Comparison of ENCODE assay signal across 20 cellular contexts in the genomic region with DNA sequence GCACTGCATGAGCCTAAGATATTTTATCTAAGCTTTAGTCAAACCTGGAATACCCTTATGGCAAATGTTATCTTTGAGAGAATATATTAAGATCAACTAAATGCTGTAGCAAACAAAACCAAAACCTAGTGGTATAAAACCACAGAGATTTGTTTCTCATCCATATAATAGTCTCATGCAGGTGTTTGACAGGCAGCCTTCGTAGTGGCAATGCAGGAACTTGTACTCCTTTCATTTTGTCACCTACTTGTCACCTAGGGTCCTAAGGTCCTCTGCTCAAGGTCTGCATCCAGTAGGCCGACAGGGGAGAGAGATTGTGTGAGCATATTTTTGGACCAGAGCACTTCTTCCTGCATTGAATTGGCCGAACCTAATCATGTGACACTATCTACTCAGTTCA.
A peak's percentile ranks its signal among the peaks of the same experiment; 100 is the strongest.
DNase-seq lines count a peak whose midpoint lies in the region; ATAC-seq, FAIRE-seq and TF ChIP-seq lines count a peak whose summit lies in the region.
"Had no signal": no experiment of that assay in that cellular context is flagged by ENCODE, and none has a peak within 500 bp of the region (broad histone marks: within the 10 kb centered on the region; RNA-seq: fewer than 3 reads in every experiment).

No MANE protein-coding gene starts in this region.

- H2AFZ ChIP-seq in Karpas-422 (ENCODE audit: low read length) (no peak overlapping the region), K562 (ENCODE audit: low read depth, low read length) (no peak overlapping the region)
- H2AFZ ChIP-seq: GM23248 had no signal

- in situ Hi-C loops in K562 (cut with MboI): no loop called here

- H3K36me3 ChIP-seq in Karpas-422 (ENCODE audit: insufficient read depth, low read length) (no peaks in the 10 kb centered on the region), K562 (ENCODE audit: control insufficient read depth, insufficient read depth, low read length) (no peaks in the 10 kb centered on the region)
- H3K36me3 ChIP-seq: BLaER1, Peyer's patch had no signal

- ATAC-seq in GM18868 (IDR thresholded peaks at IDR 0.05; ENCODE audit: unreplicated experiment) (peak; percentile 60), GM21717 (IDR thresholded peaks at IDR 0.05; ENCODE audit: unreplicated experiment) (peak; percentile 69), K562 (no peak)
- ATAC-seq: A549 had no signal

- peaks cover 48% of the 10 kb centered on the region for H3K4me1 ChIP-seq in Karpas-422 (ENCODE audit: low read length)
- no peaks in the 10 kb centered on the region for H3K4me1 ChIP-seq in K562 (replicated peaks in 1 of 2; ENCODE audit: control insufficient read depth in 2 of 2, insufficient read depth in 2 of 2, low read length in 2 of 2)
- H3K4me1 ChIP-seq: A549 had no signal

- 0% methylated on average over 3 of the region's 3 CpGs for WGBS in K562 (ENCODE audit: insufficient coverage, low coverage, missing lambda C conversion rate)

- H3K27me3 ChIP-seq in Karpas-422 (ENCODE audit: low read length) (no peaks in the 10 kb centered on the region), K562 (ENCODE audit: control insufficient read depth in 2 of 2, insufficient read depth in 2 of 2, low read length in 2 of 2) (no peaks in the 10 kb centered on the region)
- H3K27me3 ChIP-seq: BLaER1, Peyer's patch had no signal

- H3K9me3 ChIP-seq in Karpas-422 (ENCODE audit: low read length) (no peaks in the 10 kb centered on the region), K562 (replicated peaks; ENCODE audit: control insufficient read depth, insufficient read depth, low read depth, low read length) (no peaks in the 10 kb centered on the region; the same call in 1 of the 2 replicates)
- H3K9me3 ChIP-seq: A549, BLaER1, Peyer's patch had no signal

- no peaks in the 10 kb centered on the region for H3K79me2 ChIP-seq in Karpas-422 (ENCODE audit: low read length)
- H3K79me2 ChIP-seq in K562 (ENCODE audit: control insufficient read depth, insufficient read depth, low read length): no peaks in the 10 kb centered on the region

- no peaks in the 10 kb centered on the region; the same call in 1 of the 2 replicates for H3K9me2 ChIP-seq in Karpas-422 (replicated peaks; ENCODE audit: insufficient read depth, low read length)

- CTCF ChIA-PET in K562 (lab: Yijun Ruan, JAX; ENCODE audit: low intra/inter-chr PET ratio): no interaction called here

- no peak for TF ChIP-seq EP300 in K562 (IDR thresholded peaks at IDR 0.05; ENCODE audit: low read length)

- no peak for TF ChIP-seq RAD21 in K562 (CRISPR knock-in tag; conservative IDR thresholded peaks at IDR 0.05 in 1 of 2, IDR thresholded peaks at IDR 0.05 in 1 of 2)

- FAIRE-seq in K562 (lab: Jason Lieb, UNC): no peak
- FAIRE-seq: A549 had no signal

- H3K9ac ChIP-seq in Karpas-422 (ENCODE audit: low read length) (no peak overlapping the region), K562 (ENCODE audit: insufficient read depth in 1 of 2, low read depth in 2 of 2, low read length in 2 of 2) (no peak overlapping the region)
- H3K9ac ChIP-seq: BLaER1, GM23248 had no signal

- intact Hi-C loops in K562 (cut with micrococcal nuclease): no loop called here

- H3K27ac ChIP-seq in Karpas-422 (ENCODE audit: low read length): no peak overlapping the region
- H3K27ac ChIP-seq in K562 (ENCODE audit: extremely low read depth, low read depth, low read length): no peak overlapping the region
- H3K27ac ChIP-seq: A549, BLaER1, GM23248, Peyer's patch had no signal

- POLR2A ChIA-PET in K562 (lab: Yijun Ruan, JAX): no interaction called here

- TF ChIP-seq POLR2A in K562 (conservative IDR thresholded peaks at IDR 0.05): no peak

- H3K4me2 ChIP-seq in Karpas-422 (ENCODE audit: low read depth, low read length, poor library complexity, severe bottlenecking) (peak overlapping the region; percentile 28), K562 (ENCODE audit: insufficient read depth, low read length) (no peak overlapping the region)
- H3K4me2 ChIP-seq: A549, BLaER1 had no signal

- DNase-seq in Karpas-422: no peak
- DNase-seq in K562 (ENCODE audit: extremely low read depth in 1 of 4, low spot score in 3 of 4): no peak
- no peak for DNase-seq in anterior cingulate cortex (lab: John Stamatoyannopoulos, UW)
- no peak for DNase-seq in DMS153 treated with DMSO at 0.1 percent for 48 hours (lab: John Stamatoyannopoulos, UW; ENCODE audit: unreplicated experiment)
- DNase-seq in AG08395 (ENCODE audit: low spot score): no peak
- DNase-seq: CD4-positive, alpha-beta memory T cell; DMS53; GM23248; HCEC 1CT; NCI-H1092; NCI-H1436 treated with DMSO at 0.1 percent for 48 hours; NCI-H2029 treated with DMSO at 0.1 percent for 48 hours; NCI-H446 treated with DMSO at 0.1 percent for 48 hours; NCI-H69; Peyer's patch; Right ventricle myocardium superior had no signal

- H3K9me1 ChIP-seq in K562 (ENCODE audit: control insufficient read depth, insufficient read depth, low read length): no peaks in the 10 kb centered on the region

- no peak for TF ChIP-seq CTCF in K562 (IDR thresholded peaks at IDR 0.05 in 2 of 3, conservative IDR thresholded peaks at IDR 0.05 in 1 of 3; ENCODE audit: insufficient read depth in 2 of 3, low read depth in 1 of 3, low read length in 3 of 3)

- no TSS peak for BruUV-seq in K562 (replicated peaks; lab: Mats Ljungman, UMichigan)

- H3K4me3 ChIP-seq in Karpas-422 (ENCODE audit: low read length) (no peak overlapping the region), K562 (no peak overlapping the region)
- H3K4me3 ChIP-seq: A549, BLaER1, GM23248, Peyer's patch had no signal

- no peaks in the 10 kb centered on the region for H4K20me1 ChIP-seq in Karpas-422 (ENCODE audit: insufficient read depth, low read depth, low read length)
- H4K20me1 ChIP-seq in K562 (replicated peaks; ENCODE audit: control insufficient read depth, insufficient read depth, low read length): no peaks in the 10 kb centered on the region
- H4K20me1 ChIP-seq: BLaER1 had no signal

TF ChIP-seq in K562, 482 proteins besides CTCF, POLR2A, EP300 and RAD21:
- TF ChIP-seq MED1 (CRISPR knock-in tag; IDR thresholded peaks at IDR 0.05; ENCODE audit: borderline replicate concordance): no peak
- TF ChIP-seq, protein P1, sequence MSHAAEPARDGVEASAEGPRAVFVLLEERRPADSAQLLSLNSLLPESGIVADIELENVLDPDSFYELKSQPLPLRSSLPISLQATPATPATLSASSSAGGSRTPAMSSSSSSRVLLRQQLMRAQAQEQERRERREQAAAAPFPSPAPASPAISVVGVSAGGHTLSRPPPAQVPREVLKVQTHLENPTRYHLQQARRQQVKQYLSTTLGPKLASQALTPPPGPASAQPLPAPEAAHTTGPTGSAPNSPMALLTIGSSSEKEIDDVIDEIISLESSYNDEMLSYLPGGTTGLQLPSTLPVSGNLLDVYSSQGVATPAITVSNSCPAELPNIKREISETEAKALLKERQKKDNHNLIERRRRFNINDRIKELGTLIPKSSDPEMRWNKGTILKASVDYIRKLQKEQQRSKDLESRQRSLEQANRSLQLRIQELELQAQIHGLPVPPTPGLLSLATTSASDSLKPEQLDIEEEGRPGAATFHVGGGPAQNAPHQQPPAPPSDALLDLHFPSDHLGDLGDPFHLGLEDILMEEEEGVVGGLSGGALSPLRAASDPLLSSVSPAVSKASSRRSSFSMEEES (CRISPR knock-in tag; IDR thresholded peaks at IDR 0.05): peak; percentile 64
